1 cellular context compared by ENCODE assay signal in genomic region chr17:61144876-61145564, GRCh38.
TF ChIP-seq lines count a peak whose summit lies in the region.

No MANE protein-coding gene starts in this region.

TF ChIP-seq in SK-N-SH, 30 proteins besides CTCF, POLR2A, EP300 and RAD21 (continued from another document):
- TF ChIP-seq REST (IDR thresholded peaks at IDR 0.05; ENCODE audit: low read depth, low read length) (peak; percentile 80), ELF1 (IDR thresholded peaks at IDR 0.05) (peak; percentile 59; the same call in 1 of the 2 replicates), JUND (IDR thresholded peaks at IDR 0.05) (peak; percentile 93), MEF2A (IDR thresholded peaks at IDR 0.05; ENCODE audit: borderline replicate concordance, low read depth) (peak; percentile 41; the same call in 1 of the 2 replicates), RFX5 (IDR thresholded peaks at IDR 0.05; ENCODE audit: low read length) (0 out of 2 replicates have a peak, but pooled peaks have one; percentile 18), GABPA (IDR thresholded peaks at IDR 0.05; ENCODE audit: low read depth) (peak; percentile 38; the same call in 1 of the 2 replicates), NRF1 (IDR thresholded peaks at IDR 0.05; ENCODE audit: low read depth, low read length) (no peak), RXRA (IDR thresholded peaks at IDR 0.05; ENCODE audit: borderline replicate concordance, low read depth) (peak; percentile 97), TAF1 (IDR thresholded peaks at IDR 0.05; ENCODE audit: borderline replicate concordance, low read depth, low read length) (peak; percentile 66), EZH2phosphoT487 (IDR thresholded peaks at IDR 0.05; ENCODE audit: borderline replicate concordance, low read depth) (no peak), MXI1 (IDR thresholded peaks at IDR 0.05; ENCODE audit: low read depth, low read length) (0 out of 2 replicates have a peak, but pooled peaks have one; percentile 60), FOSL2 (IDR thresholded peaks at IDR 0.05; ENCODE audit: borderline replicate concordance, low read depth) (peak; percentile 20; the same call in 1 of the 2 replicates)
- TF ChIP-seq, protein P1, sequence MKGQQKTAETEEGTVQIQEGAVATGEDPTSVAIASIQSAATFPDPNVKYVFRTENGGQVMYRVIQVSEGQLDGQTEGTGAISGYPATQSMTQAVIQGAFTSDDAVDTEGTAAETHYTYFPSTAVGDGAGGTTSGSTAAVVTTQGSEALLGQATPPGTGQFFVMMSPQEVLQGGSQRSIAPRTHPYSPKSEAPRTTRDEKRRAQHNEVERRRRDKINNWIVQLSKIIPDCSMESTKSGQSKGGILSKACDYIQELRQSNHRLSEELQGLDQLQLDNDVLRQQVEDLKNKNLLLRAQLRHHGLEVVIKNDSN (IDR thresholded peaks at IDR 0.05; ENCODE audit: borderline replicate concordance, low read depth): no peak
- TF ChIP-seq, protein P2, sequence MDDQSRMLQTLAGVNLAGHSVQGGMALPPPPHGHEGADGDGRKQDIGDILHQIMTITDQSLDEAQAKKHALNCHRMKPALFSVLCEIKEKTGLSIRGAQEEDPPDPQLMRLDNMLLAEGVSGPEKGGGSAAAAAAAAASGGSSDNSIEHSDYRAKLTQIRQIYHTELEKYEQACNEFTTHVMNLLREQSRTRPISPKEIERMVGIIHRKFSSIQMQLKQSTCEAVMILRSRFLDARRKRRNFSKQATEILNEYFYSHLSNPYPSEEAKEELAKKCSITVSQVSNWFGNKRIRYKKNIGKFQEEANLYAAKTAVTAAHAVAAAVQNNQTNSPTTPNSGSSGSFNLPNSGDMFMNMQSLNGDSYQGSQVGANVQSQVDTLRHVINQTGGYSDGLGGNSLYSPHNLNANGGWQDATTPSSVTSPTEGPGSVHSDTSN (IDR thresholded peaks at IDR 0.05): peak; percentile 99
